In genomic region chr19:40843653-40844052, GRCh38 we compare ENCODE assay signal across 10 cellular contexts. TPM values are rescaled to one million over a fixed set of nuclear protein-coding genes. Genes with fewer than 3 reads are reported as not detected.
DNase-seq lines count a peak whose midpoint lies in the region; ATAC-seq and TF ChIP-seq lines count a peak whose summit lies in the region.
"Not testable (repeated sequence)": the region's sequence is repeated elsewhere in the genome, so short reads cannot be mapped to it uniquely, and the experiment has no call there.
"Had no signal": no experiment of that assay in that cellular context is flagged by ENCODE, and none has a peak within 500 bp of the region (broad histone marks: within the 10 kb centered on the region; RNA-seq: fewer than 3 reads in every experiment).

No MANE protein-coding gene starts in this region.

- H3K27me3 ChIP-seq in effector memory CD4-positive, alpha-beta T cell (replicated peaks; ENCODE audit: control insufficient read depth, insufficient read depth, low read length, poor library complexity, severe bottlenecking); lower lobe of right lung (ENCODE audit: low read depth): not testable (repeated sequence)

- not testable (repeated sequence) for H3K27ac ChIP-seq in effector memory CD4-positive, alpha-beta T cell (ENCODE audit: insufficient read depth, low read length, poor library complexity, severe bottlenecking)
- peak overlapping the region; percentile 18 for H3K27ac ChIP-seq in lower lobe of right lung

- not testable (repeated sequence) for H3K4me3 ChIP-seq in effector memory CD4-positive, alpha-beta T cell (ENCODE audit: insufficient read depth, low read depth, low read length, poor library complexity, severe bottlenecking)
- H3K4me3 ChIP-seq in lower lobe of right lung: peak overlapping the region; percentile 36

- H3K4me1 ChIP-seq in effector memory CD4-positive, alpha-beta T cell (ENCODE audit: control insufficient read depth, insufficient read depth, low read length, poor library complexity, severe bottlenecking); lower lobe of right lung: not testable (repeated sequence)

- intact Hi-C loops in lower lobe of right lung (cut with DNase I): not testable (repeated sequence)

- TF ChIP-seq CTCF in lower lobe of right lung (IDR thresholded peaks at IDR 0.05): not testable (repeated sequence)

- H3K9me3 ChIP-seq in effector memory CD4-positive, alpha-beta T cell (ENCODE audit: control insufficient read depth, low read length); lower lobe of right lung: not testable (repeated sequence)

- peak; percentile 86 to 88 for ATAC-seq in lower lobe of right lung

- not testable (repeated sequence) for H3K36me3 ChIP-seq in effector memory CD4-positive, alpha-beta T cell (ENCODE audit: control insufficient read depth, insufficient read depth, low read length); lower lobe of right lung

- DNase-seq in ELF-1 (ENCODE audit: low read depth, low spot score) (peak; percentile 27), NOMO-1 treated with DMSO at 0.1 percent for 48 hours (lab: John Stamatoyannopoulos, UW; ENCODE audit: unreplicated experiment) (peak; percentile 46), lower lobe of right lung (peak; percentile 77)
- peak; percentile 63 to 78 for DNase-seq in activated CD4-positive, alpha-beta T cell treated with anti-CD3 and anti-CD28 coated beads for 4 hours
- DNase-seq in activated T-helper 1 cell treated with anti-CD3 and anti-CD28 coated beads, Interleukin-2, amount 50 U/mL, for 16 hours (ENCODE audit: low read depth in 1 of 2, low spot score in 1 of 2): peak; percentile 23 to 67
- DNase-seq in effector memory CD4-positive, alpha-beta T cell: peak; percentile 61 to 79 (median 62)
- DNase-seq in stimulated activated CD4-positive, alpha-beta T cell treated with anti-CD3 and anti-CD28 coated beads, Interleukin-1b, Interleukin-23, amount 100 ng/mL, for 4 hours (ENCODE audit: low read depth in 2 of 2): peak; percentile 62
- peak; percentile 59 for DNase-seq in stimulated activated naive CD4-positive, alpha-beta T cell treated with Interleukin-2 at 50 U/mL for 16 hours (lab: John Stamatoyannopoulos, UW)

RNA-seq across cellular contexts. Expression of gene CYP2A6, which starts 6.6 kb away (rescaled TPM):
- 2.0 TPM for total RNA-seq in lower lobe of right lung
- total RNA-seq: fibroblast of villous mesenchyme, PC-3 had no signal

RNA-seq across cellular contexts. Expression of gene CYP2A7, which starts 38.4 kb away (rescaled TPM):
- 0.68 TPM for total RNA-seq in lower lobe of right lung
- total RNA-seq: fibroblast of villous mesenchyme, PC-3 had no signal

RNA-seq across cellular contexts. Expression of gene EGLN2, which starts 44.7 kb away (rescaled TPM):
- total RNA-seq in lower lobe of right lung: 188 TPM

Comparison
In these comparisons a context has a peak if more than half of its experiments do, and no peak if none do; other contexts are left out.
1. DNase-seq: peak in every context shown above with its lines; median percentile 77 in lower lobe of right lung; 70 in activated CD4-positive, alpha-beta T cell treated with anti-CD3 and anti-CD28 coated beads for 4 hours; 62 in effector memory CD4-positive, alpha-beta T cell; 62 in stimulated activated CD4-positive, alpha-beta T cell treated with anti-CD3 and anti-CD28 coated beads, Interleukin-1b, Interleukin-23, amount 100 ng/mL, for 4 hours; 59 in stimulated activated naive CD4-positive, alpha-beta T cell treated with Interleukin-2 at 50 U/mL for 16 hours; 46 in NOMO-1 treated with DMSO at 0.1 percent for 48 hours; 45 in activated T-helper 1 cell treated with anti-CD3 and anti-CD28 coated beads, Interleukin-2, amount 50 U/mL, for 16 hours; 27 in ELF-1.